8 cellular contexts compared by ENCODE assay signal in genomic region chr17:8630802-8631553, GRCh38. TPM values are rescaled to one million over a fixed set of nuclear protein-coding genes. Genes with fewer than 3 reads are reported as not detected.
DNase-seq lines count a peak whose midpoint lies in the region; ATAC-seq and TF ChIP-seq lines count a peak whose summit lies in the region.

No MANE protein-coding gene starts in this region.

- no peaks in the 10 kb centered on the region for H3K9me3 Mint-ChIP-seq in activated CD8-positive, alpha-beta T cell treated with anti-CD3 and anti-CD28 coated beads, Interleukin-2, amount 10 ng/mL, durations not matched to agents 7 days and 5 days (ENCODE audit: insufficient read depth)

- peaks cover 61% of the 10 kb centered on the region for H3K27me3 Mint-ChIP-seq in activated CD8-positive, alpha-beta T cell treated with anti-CD3 and anti-CD28 coated beads, Interleukin-2, amount 10 ng/mL, durations not matched to agents 7 days and 5 days (ENCODE audit: low read depth)

- peak overlapping the region; percentile 97 for H3K4me3 Mint-ChIP-seq in activated CD8-positive, alpha-beta T cell treated with anti-CD3 and anti-CD28 coated beads, Interleukin-2, amount 10 ng/mL, durations not matched to agents 7 days and 5 days

- H3K9me3 ChIP-seq in lower lobe of right lung = no peaks in the 10 kb centered on the region

- intact Hi-C loops in lower lobe of right lung (cut with DNase I) = no loop called here

- H3K36me3 Mint-ChIP-seq in activated CD8-positive, alpha-beta T cell treated with anti-CD3 and anti-CD28 coated beads, Interleukin-2, amount 10 ng/mL, durations not matched to agents 7 days and 5 days (ENCODE audit: low read depth) = no peaks in the 10 kb centered on the region

- POLR2A ChIA-PET in BJ (lab: Charles Lee) = no interaction called here
- POLR2A ChIA-PET in activated CD8-positive, alpha-beta T cell treated with anti-CD3 and anti-CD28 coated beads, Interleukin-2, amount 10 ng/mL, durations not matched to agents 7 days and 5 days (lab: Charles Lee) = interaction anchor here (0.7 kb wide), 1 partner anchor 30 kb away, joined by 3 read pairs; no protein-coding TSS in a partner anchor

- peaks cover 10% of the 10 kb centered on the region for H3K4me1 Mint-ChIP-seq in activated CD8-positive, alpha-beta T cell treated with anti-CD3 and anti-CD28 coated beads, Interleukin-2, amount 10 ng/mL, durations not matched to agents 7 days and 5 days (ENCODE audit: low read depth)

- H3K27me3 ChIP-seq in BJ (ENCODE audit: control insufficient read depth, insufficient read depth, low read length) = no peaks in the 10 kb centered on the region; the same call in 1 of the 2 replicates
- H3K27me3 ChIP-seq in lower lobe of right lung (ENCODE audit: low read depth) = peaks cover 13% of the 10 kb centered on the region

- CTCF ChIA-PET in BJ (lab: Yijun Ruan, JAX) = interaction anchor here (0.8 to 1.8 kb wide), 5 partner anchors 9 to 248 kb away, joined by 3 to 6 read pairs (median 3); no protein-coding TSS in a partner anchor
- CTCF ChIA-PET in activated CD8-positive, alpha-beta T cell treated with anti-CD3 and anti-CD28 coated beads, Interleukin-2, amount 10 ng/mL, durations not matched to agents 7 days and 5 days (lab: Charles Lee) = interaction anchor here (0.7 to 1.0 kb wide), 3 partner anchors 12 to 115 kb away, joined by 3 read pairs; no protein-coding TSS in a partner anchor

- DNase-seq in BJ (ENCODE audit: low read depth) = peak; percentile 92
- peak; percentile 100 for DNase-seq in NCI-H748 (lab: John Stamatoyannopoulos, UW; ENCODE audit: unreplicated experiment)
- peak; percentile 92 for DNase-seq in activated CD8-positive, alpha-beta T cell treated with anti-CD3 and anti-CD28 coated beads, Interleukin-2, amount 10 ng/mL, durations not matched to agents 7 days and 5 days
- peak; percentile 75 for DNase-seq in effector CD4-positive, alpha-beta T cell
- peak; percentile 98 for DNase-seq in lower lobe of right lung
- DNase-seq in stimulated activated CD4-positive, alpha-beta T cell treated with anti-CD3 and anti-CD28 coated beads, TNF-alpha, amount 100 ng/mL, for 1 hour (ENCODE audit: low read depth in 3 of 3, low spot score in 1 of 3) = peak; percentile 55 to 71 (median 58)

- peak overlapping the region; percentile 99 for H3K4me3 ChIP-seq in BJ (ENCODE audit: low read depth, low read length)
- peak overlapping the region; percentile 88 for H3K4me3 ChIP-seq in lower lobe of right lung

- H3K4me1 ChIP-seq in lower lobe of right lung = peaks cover 20% of the 10 kb centered on the region

- H3K27ac Mint-ChIP-seq in activated CD8-positive, alpha-beta T cell treated with anti-CD3 and anti-CD28 coated beads, Interleukin-2, amount 10 ng/mL, durations not matched to agents 7 days and 5 days = peak overlapping the region; percentile 82

- TF ChIP-seq CTCF in BJ (IDR thresholded peaks at IDR 0.05; ENCODE audit: insufficient read depth, low read depth, low read length) (no peak), lower lobe of right lung (IDR thresholded peaks at IDR 0.05) (peak; percentile 32)

- ATAC-seq in GM19395 (IDR thresholded peaks at IDR 0.05; ENCODE audit: unreplicated experiment) (peak; percentile 97), HG03558 (IDR thresholded peaks at IDR 0.05; ENCODE audit: extremely low read depth, unreplicated experiment) (peak; percentile 81), lower lobe of right lung (peak; percentile 99)
- ATAC-seq in activated CD8-positive, alpha-beta T cell treated with anti-CD3 and anti-CD28 coated beads, Interleukin-2, amount 10 ng/mL, durations not matched to agents 7 days and 5 days = peak; percentile 98

- H3K36me3 ChIP-seq in BJ (ENCODE audit: control insufficient read depth, insufficient read depth, low read length) = no peaks in the 10 kb centered on the region
- no peaks in the 10 kb centered on the region for H3K36me3 ChIP-seq in lower lobe of right lung

- peak overlapping the region; percentile 83 for H3K27ac ChIP-seq in lower lobe of right lung

RNA-seq across cellular contexts. Expression of gene MYH10, which starts 0.5 kb away (rescaled TPM):
- 46.3 and 62.1 TPM in 2 replicates for polyA plus RNA-seq in BJ (2011; rRNA removed)
- 60.4 and 66.3 TPM in 2 replicates for polyA minus RNA-seq in BJ (2011; rRNA and poly(A)+ RNA removed)
- total RNA-seq in activated CD8-positive, alpha-beta T cell treated with anti-CD3 and anti-CD28 coated beads, Interleukin-2, amount 10 ng/mL, durations not matched to agents 7 days and 5 days = 1 to 10 TPM; 7.7 to 8.1 TPM
- 83.3 TPM for total RNA-seq in lower lobe of right lung

Comparison
In these comparisons a context has a peak if more than half of its experiments do, and no peak if none do; other contexts are left out.
1. Peak in every context shown above with its lines: DNase-seq, ATAC-seq, H3K4me3 ChIP-seq and H3K27ac ChIP-seq.